ENCODE assay signal across 18 cellular contexts in the genomic region with DNA sequence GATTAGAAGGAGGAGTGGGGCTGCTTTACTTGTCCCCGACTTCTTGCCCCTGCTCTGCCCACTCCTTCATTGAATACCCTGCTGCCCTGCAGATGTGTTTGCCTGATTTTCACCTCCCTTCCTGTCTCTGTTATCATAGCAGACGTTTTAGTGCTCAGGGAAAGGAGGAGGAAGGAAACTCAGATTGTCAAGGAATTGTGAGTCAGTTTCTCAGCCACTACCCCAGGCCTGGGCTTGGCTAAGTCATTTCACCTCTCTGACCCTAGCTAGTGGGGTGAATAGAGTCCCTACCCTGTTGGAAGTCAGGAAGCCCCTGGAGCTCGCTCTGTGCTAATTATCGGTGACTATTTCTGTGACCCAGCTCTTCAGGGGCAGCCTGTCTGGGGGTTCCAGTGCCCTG.
"Had no signal": no experiment of that assay in that cellular context is flagged by ENCODE, and none has a peak within 500 bp of the region (broad histone marks: within the 10 kb centered on the region; RNA-seq: fewer than 3 reads in every experiment).

No MANE protein-coding gene starts in this region.

- H3K27ac ChIP-seq: cardiac muscle cell, psoas muscle, testis, upper lobe of right lung had no signal

- ATAC-seq: natural killer cell, psoas muscle, SK-N-SH treated with all-trans-retinoic acid at 6 μM for 48 hours, upper lobe of right lung had no signal

- H3K9me3 ChIP-seq: psoas muscle, testis, upper lobe of right lung had no signal

- DNase-seq: activated CD4-positive, alpha-beta T cell treated with anti-CD3 and anti-CD28 coated beads for 1 hour; activated CD4-positive, alpha-beta T cell treated with anti-CD3 and anti-CD28 coated beads, Interleukin-2, amount 50 U/mL, for 48 hours; activated CD8-positive, alpha-beta memory T cell treated with anti-CD3 and anti-CD28 coated beads, Interleukin-2, amount 50 U/mL, for 48 hours; activated naive CD4-positive, alpha-beta T cell treated with anti-CD3 and anti-CD28 coated beads for 36 hours; effector CD4-positive, alpha-beta T cell; glutamatergic neuron; natural killer cell; psoas muscle; SHP77; stimulated activated CD4-positive, alpha-beta T cell treated with anti-CD3 and anti-CD28 coated beads, Interleukin-4, amount 100 ng/mL, for 1 hour; stimulated activated CD8-positive, alpha-beta memory T cell treated with anti-CD3 and anti-CD28 coated beads, Interleukin-4, amount 100 ng/mL, for 48 hours; testis; upper lobe of right lung had no signal

- H3K36me3 ChIP-seq: cardiac muscle cell had no signal

- FAIRE-seq: astrocyte, colon, islet of Langerhans had no signal

- H3K4me3 ChIP-seq: cardiac muscle cell, psoas muscle, testis, upper lobe of right lung had no signal

- H3K27me3 ChIP-seq: cardiac muscle cell, testis, upper lobe of right lung had no signal
